8 cellular contexts compared by ENCODE assay signal in the genomic region with DNA sequence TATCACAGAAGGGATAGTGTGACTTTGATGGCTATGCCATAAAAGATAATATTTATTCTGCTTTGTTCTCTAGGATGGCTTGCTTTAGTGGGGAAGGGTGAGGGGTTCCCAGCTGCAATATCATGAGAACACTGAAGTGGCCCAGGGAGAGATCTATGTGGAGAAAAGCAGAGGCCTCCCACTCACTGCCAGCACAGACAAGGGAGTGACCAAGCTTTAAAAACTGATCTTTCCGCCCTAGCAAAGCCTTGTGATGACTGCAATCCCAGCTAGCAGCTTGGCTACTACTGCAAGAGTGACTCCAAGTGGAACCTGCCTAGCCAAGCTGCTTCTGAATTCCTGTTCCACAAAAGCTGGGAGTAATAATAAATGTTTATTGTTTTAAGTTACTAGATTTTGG.
"Had no signal": no experiment of that assay in that cellular context is flagged by ENCODE, and none has a peak within 500 bp of the region (broad histone marks: within the 10 kb centered on the region; RNA-seq: fewer than 3 reads in every experiment).

No MANE protein-coding gene starts in this region.

- H3K36me3 ChIP-seq: HAP-1 had no signal

- H3K4me3 ChIP-seq: HAP-1, K562 had no signal

- H3K4me3 Mint-ChIP-seq: HFFc6 had no signal

- H3K9me3 Mint-ChIP-seq: HFFc6 had no signal

- DNase-seq: GOT3, H7, HFFc6, IMR-90, KG1 had no signal

- H3K27ac ChIP-seq: HL-60 had no signal

- H3K27ac Mint-ChIP-seq: HFFc6 had no signal

- H3K4me1 ChIP-seq: HAP-1 had no signal
